In the genomic region with DNA sequence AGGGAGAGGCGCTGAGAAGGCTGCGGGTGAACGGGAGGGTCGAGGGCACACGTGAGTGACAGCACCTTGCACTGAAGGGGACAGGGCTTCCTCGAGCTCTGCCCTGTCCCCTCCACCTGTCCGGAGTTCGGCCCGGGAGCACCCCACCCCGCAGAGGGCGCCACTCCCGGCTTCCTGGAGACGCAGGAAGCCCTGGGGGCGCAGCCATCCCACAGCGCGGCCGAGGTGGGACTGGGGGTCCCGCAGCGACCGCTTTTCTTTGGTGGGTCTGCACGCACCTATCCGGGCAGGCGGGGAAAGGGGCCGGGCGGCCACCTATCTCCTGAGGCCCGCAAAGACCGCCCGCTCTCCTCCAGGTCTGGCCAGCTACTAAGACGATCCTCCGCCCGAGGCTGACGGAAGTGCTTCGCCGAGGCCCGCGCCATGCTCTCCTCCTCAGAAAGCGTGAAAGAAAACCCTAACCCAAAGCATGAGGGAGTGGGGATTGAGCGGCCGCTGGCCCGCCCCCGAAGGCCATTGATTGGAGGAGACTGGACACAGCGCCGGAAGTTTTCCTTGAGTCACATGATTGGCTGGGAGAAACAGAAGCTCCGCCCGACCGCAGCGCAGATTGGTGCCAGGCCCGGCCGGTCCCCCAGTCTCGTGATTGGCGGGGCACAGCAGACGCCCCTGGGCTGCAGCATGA, we compare ENCODE assay signal across 1 cellular context.
A peak's percentile ranks its signal among the peaks of the same experiment; 100 is the strongest.
TF ChIP-seq lines count a peak whose summit lies in the region.

No MANE protein-coding gene starts in this region.

TF ChIP-seq in HepG2, 621 proteins besides CTCF, POLR2A, EP300 and RAD21 (continued from another document and continues in another):
- 0 out of 2 replicates have a peak, but pooled peaks have one; percentile 13 for TF ChIP-seq ZNF776 (CRISPR knock-in tag; IDR thresholded peaks at IDR 0.05)
- no peak for TF ChIP-seq PCBP2 (optimal IDR thresholded peaks at IDR 0.05; ENCODE audit: low read depth, low read length, poor library complexity, severe bottlenecking)
- TF ChIP-seq, protein P1, sequence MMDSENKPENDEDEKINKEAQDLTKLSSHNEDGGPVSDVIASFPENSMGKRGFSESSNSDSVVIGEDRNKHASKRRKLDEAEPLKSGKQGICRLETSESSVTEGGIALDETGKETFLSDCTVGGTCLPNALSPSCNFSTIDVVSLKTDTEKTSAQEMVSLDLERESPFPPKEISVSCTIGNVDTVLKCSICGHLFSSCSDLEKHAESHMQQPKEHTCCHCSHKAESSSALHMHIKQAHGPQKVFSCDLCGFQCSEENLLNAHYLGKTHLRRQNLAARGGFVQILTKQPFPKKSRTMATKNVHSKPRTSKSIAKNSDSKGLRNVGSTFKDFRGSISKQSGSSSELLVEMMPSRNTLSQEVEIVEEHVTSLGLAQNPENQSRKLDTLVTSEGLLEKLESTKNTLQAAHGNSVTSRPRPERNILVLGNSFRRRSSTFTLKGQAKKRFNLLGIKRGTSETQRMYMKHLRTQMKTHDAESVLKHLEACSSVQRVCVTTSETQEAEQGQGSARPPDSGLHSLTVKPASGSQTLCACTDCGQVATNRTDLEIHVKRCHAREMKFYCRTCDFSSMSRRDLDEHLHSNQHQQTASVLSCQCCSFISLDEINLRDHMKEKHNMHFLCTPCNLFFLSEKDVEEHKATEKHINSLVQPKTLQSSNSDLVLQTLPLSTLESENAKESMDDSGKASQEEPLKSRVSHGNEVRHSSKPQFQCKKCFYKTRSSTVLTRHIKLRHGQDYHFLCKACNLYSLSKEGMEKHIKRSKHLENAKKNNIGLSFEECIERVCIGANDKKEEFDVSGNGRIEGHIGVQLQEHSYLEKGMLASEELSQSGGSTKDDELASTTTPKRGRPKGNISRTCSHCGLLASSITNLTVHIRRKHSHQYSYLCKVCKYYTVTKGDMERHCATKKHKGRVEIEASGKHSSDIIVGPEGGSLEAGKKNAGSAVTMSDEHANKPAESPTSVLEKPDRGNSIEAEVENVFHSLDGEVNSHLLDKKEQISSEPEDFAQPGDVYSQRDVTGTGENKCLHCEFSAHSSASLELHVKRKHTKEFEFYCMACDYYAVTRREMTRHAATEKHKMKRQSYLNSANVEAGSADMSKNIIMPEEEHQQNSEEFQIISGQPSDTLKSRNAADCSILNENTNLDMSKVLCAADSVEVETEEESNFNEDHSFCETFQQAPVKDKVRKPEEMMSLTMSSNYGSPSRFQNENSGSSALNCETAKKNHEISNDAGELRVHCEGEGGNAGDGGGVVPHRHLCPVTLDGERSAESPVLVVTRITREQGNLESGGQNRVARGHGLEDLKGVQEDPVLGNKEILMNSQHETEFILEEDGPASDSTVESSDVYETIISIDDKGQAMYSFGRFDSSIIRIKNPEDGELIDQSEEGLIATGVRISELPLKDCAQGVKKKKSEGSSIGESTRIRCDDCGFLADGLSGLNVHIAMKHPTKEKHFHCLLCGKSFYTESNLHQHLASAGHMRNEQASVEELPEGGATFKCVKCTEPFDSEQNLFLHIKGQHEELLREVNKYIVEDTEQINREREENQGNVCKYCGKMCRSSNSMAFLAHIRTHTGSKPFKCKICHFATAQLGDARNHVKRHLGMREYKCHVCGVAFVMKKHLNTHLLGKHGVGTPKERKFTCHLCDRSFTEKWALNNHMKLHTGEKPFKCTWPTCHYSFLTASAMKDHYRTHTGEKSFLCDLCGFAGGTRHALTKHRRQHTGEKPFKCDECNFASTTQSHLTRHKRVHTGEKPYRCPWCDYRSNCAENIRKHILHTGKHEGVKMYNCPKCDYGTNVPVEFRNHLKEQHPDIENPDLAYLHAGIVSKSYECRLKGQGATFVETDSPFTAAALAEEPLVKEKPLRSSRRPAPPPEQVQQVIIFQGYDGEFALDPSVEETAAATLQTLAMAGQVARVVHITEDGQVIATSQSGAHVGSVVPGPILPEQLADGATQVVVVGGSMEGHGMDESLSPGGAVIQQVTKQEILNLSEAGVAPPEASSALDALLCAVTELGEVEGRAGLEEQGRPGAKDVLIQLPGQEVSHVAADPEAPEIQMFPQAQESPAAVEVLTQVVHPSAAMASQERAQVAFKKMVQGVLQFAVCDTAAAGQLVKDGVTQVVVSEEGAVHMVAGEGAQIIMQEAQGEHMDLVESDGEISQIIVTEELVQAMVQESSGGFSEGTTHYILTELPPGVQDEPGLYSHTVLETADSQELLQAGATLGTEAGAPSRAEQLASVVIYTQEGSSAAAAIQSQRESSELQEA (CRISPR knock-in tag; IDR thresholded peaks at IDR 0.05; ENCODE audit: not compliant biosample characterization), result peak; percentile 24
- TF ChIP-seq, protein P2, sequence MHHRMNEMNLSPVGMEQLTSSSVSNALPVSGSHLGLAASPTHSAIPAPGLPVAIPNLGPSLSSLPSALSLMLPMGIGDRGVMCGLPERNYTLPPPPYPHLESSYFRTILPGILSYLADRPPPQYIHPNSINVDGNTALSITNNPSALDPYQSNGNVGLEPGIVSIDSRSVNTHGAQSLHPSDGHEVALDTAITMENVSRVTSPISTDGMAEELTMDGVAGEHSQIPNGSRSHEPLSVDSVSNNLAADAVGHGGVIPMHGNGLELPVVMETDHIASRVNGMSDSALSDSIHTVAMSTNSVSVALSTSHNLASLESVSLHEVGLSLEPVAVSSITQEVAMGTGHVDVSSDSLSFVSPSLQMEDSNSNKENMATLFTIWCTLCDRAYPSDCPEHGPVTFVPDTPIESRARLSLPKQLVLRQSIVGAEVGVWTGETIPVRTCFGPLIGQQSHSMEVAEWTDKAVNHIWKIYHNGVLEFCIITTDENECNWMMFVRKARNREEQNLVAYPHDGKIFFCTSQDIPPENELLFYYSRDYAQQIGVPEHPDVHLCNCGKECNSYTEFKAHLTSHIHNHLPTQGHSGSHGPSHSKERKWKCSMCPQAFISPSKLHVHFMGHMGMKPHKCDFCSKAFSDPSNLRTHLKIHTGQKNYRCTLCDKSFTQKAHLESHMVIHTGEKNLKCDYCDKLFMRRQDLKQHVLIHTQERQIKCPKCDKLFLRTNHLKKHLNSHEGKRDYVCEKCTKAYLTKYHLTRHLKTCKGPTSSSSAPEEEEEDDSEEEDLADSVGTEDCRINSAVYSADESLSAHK (CRISPR knock-in tag; IDR thresholded peaks at IDR 0.05; ENCODE audit: borderline replicate concordance), result peak; percentile 79; the same call in 1 of the 2 replicates
- peak; percentile 93; the same call in 1 of the 2 replicates for TF ChIP-seq YEATS2 (CRISPR knock-in tag; IDR thresholded peaks at IDR 0.05; ENCODE audit: borderline replicate concordance)
- TF ChIP-seq, protein P3, sequence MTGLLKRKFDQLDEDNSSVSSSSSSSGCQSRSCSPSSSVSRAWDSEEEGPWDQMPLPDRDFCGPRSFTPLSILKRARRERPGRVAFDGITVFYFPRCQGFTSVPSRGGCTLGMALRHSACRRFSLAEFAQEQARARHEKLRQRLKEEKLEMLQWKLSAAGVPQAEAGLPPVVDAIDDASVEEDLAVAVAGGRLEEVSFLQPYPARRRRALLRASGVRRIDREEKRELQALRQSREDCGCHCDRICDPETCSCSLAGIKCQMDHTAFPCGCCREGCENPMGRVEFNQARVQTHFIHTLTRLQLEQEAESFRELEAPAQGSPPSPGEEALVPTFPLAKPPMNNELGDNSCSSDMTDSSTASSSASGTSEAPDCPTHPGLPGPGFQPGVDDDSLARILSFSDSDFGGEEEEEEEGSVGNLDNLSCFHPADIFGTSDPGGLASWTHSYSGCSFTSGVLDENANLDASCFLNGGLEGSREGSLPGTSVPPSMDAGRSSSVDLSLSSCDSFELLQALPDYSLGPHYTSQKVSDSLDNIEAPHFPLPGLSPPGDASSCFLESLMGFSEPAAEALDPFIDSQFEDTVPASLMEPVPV (CRISPR knock-in tag; IDR thresholded peaks at IDR 0.05), result peak; percentile 97; the same call in 1 of the 2 replicates
- no peak for TF ChIP-seq ARNT (IDR thresholded peaks at IDR 0.05)
- TF ChIP-seq ZNF615 (CRISPR knock-in tag; IDR thresholded peaks at IDR 0.05; ENCODE audit: borderline replicate concordance), result no peak
- TF ChIP-seq, protein P4, sequence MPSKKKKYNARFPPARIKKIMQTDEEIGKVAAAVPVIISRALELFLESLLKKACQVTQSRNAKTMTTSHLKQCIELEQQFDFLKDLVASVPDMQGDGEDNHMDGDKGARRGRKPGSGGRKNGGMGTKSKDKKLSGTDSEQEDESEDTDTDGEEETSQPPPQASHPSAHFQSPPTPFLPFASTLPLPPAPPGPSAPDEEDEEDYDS (CRISPR knock-in tag; IDR thresholded peaks at IDR 0.05), result peak; percentile 92
- TF ChIP-seq, protein P5, sequence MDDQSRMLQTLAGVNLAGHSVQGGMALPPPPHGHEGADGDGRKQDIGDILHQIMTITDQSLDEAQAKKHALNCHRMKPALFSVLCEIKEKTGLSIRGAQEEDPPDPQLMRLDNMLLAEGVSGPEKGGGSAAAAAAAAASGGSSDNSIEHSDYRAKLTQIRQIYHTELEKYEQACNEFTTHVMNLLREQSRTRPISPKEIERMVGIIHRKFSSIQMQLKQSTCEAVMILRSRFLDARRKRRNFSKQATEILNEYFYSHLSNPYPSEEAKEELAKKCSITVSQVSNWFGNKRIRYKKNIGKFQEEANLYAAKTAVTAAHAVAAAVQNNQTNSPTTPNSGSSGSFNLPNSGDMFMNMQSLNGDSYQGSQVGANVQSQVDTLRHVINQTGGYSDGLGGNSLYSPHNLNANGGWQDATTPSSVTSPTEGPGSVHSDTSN (CRISPR knock-in tag; IDR thresholded peaks at IDR 0.05; ENCODE audit: borderline replicate concordance), result no peak; the same call in 1 of the 2 replicates
- TF ChIP-seq, protein P6, sequence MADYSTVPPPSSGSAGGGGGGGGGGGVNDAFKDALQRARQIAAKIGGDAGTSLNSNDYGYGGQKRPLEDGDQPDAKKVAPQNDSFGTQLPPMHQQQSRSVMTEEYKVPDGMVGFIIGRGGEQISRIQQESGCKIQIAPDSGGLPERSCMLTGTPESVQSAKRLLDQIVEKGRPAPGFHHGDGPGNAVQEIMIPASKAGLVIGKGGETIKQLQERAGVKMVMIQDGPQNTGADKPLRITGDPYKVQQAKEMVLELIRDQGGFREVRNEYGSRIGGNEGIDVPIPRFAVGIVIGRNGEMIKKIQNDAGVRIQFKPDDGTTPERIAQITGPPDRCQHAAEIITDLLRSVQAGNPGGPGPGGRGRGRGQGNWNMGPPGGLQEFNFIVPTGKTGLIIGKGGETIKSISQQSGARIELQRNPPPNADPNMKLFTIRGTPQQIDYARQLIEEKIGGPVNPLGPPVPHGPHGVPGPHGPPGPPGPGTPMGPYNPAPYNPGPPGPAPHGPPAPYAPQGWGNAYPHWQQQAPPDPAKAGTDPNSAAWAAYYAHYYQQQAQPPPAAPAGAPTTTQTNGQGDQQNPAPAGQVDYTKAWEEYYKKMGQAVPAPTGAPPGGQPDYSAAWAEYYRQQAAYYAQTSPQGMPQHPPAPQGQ (CRISPR knock-in tag; IDR thresholded peaks at IDR 0.05; ENCODE audit: borderline replicate concordance), result no peak
- peak; percentile 32; the same call in 1 of the 2 replicates for TF ChIP-seq ZNF160 (CRISPR knock-in tag; IDR thresholded peaks at IDR 0.05)
- peak; percentile 44 for TF ChIP-seq ZMYM4 (CRISPR knock-in tag; IDR thresholded peaks at IDR 0.05)
- TF ChIP-seq KDM1A (CRISPR knock-in tag; IDR thresholded peaks at IDR 0.05), result no peak
- TF ChIP-seq ZFP37 (CRISPR knock-in tag; IDR thresholded peaks at IDR 0.05; ENCODE audit: borderline replicate concordance), result no peak; the same call in 1 of the 2 replicates
- TF ChIP-seq MXI1 (IDR thresholded peaks at IDR 0.05; ENCODE audit: borderline replicate concordance, low read depth, low read length), result peak; percentile 92
- 0 out of 2 replicates have a peak, but pooled peaks have one; percentile 5 for TF ChIP-seq ZNF333 (CRISPR knock-in tag; IDR thresholded peaks at IDR 0.05; ENCODE audit: borderline replicate concordance)
- peak; percentile 84 for TF ChIP-seq ZNF788 (CRISPR knock-in tag; IDR thresholded peaks at IDR 0.05; ENCODE audit: borderline replicate concordance)
- TF ChIP-seq REL (CRISPR knock-in tag; conservative IDR thresholded peaks at IDR 0.05), result peak; percentile 96
- TF ChIP-seq, protein P7, sequence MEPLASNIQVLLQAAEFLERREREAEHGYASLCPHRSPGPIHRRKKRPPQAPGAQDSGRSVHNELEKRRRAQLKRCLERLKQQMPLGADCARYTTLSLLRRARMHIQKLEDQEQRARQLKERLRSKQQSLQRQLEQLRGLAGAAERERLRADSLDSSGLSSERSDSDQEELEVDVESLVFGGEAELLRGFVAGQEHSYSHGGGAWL (CRISPR knock-in tag; IDR thresholded peaks at IDR 0.05), result 0 out of 2 replicates have a peak, but pooled peaks have one; percentile 58
- TF ChIP-seq NFE2L1 (CRISPR knock-in tag; IDR thresholded peaks at IDR 0.05; ENCODE audit: borderline replicate concordance), result 0 out of 2 replicates have a peak, but pooled peaks have one; percentile 22
- TF ChIP-seq HNRNPLL (IDR thresholded peaks at IDR 0.05; ENCODE audit: low read depth, low read length, poor library complexity, severe bottlenecking), result peak; percentile 80
- peak; percentile 92 for TF ChIP-seq ZSCAN29 (CRISPR knock-in tag; conservative IDR thresholded peaks at IDR 0.05)
- no peak; the same call in 1 of the 2 replicates for TF ChIP-seq ZNF777 (CRISPR knock-in tag; IDR thresholded peaks at IDR 0.05)
- peak; percentile 99 for TF ChIP-seq ZNF430 (CRISPR knock-in tag; IDR thresholded peaks at IDR 0.05)
- peak; percentile 93 for TF ChIP-seq RFXANK (CRISPR knock-in tag; IDR thresholded peaks at IDR 0.05)
- peak; percentile 91 for TF ChIP-seq ZNF264 (CRISPR knock-in tag; IDR thresholded peaks at IDR 0.05)
- TF ChIP-seq, protein P8, sequence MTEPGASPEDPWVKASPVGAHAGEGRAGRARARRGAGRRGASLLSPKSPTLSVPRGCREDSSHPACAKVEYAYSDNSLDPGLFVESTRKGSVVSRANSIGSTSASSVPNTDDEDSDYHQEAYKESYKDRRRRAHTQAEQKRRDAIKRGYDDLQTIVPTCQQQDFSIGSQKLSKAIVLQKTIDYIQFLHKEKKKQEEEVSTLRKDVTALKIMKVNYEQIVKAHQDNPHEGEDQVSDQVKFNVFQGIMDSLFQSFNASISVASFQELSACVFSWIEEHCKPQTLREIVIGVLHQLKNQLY (CRISPR knock-in tag; IDR thresholded peaks at IDR 0.05), result no peak; the same call in 1 of the 2 replicates
- TF ChIP-seq RFX3 (CRISPR knock-in tag; IDR thresholded peaks at IDR 0.05), result no peak
- TF ChIP-seq MZF1 (CRISPR knock-in tag; IDR thresholded peaks at IDR 0.05; ENCODE audit: borderline replicate concordance), result peak; percentile 65; the same call in 1 of the 2 replicates
- 0 out of 2 replicates have a peak, but pooled peaks have one; percentile 86 for TF ChIP-seq ZNF775 (CRISPR knock-in tag; IDR thresholded peaks at IDR 0.05; ENCODE audit: borderline replicate concordance)
- TF ChIP-seq IKZF4 (CRISPR knock-in tag; IDR thresholded peaks at IDR 0.05; ENCODE audit: borderline replicate concordance, low read depth, not compliant biosample characterization), result peak; percentile 59
- no peak for TF ChIP-seq ZNF296 (CRISPR knock-in tag; conservative IDR thresholded peaks at IDR 0.05)
- 0 out of 2 replicates have a peak, but pooled peaks have one; percentile 60 for TF ChIP-seq ZNF773 (CRISPR knock-in tag; IDR thresholded peaks at IDR 0.05; ENCODE audit: borderline replicate concordance)
- TF ChIP-seq ZNF878 (CRISPR knock-in tag; IDR thresholded peaks at IDR 0.05), result peak; percentile 99
- TF ChIP-seq, protein P9, sequence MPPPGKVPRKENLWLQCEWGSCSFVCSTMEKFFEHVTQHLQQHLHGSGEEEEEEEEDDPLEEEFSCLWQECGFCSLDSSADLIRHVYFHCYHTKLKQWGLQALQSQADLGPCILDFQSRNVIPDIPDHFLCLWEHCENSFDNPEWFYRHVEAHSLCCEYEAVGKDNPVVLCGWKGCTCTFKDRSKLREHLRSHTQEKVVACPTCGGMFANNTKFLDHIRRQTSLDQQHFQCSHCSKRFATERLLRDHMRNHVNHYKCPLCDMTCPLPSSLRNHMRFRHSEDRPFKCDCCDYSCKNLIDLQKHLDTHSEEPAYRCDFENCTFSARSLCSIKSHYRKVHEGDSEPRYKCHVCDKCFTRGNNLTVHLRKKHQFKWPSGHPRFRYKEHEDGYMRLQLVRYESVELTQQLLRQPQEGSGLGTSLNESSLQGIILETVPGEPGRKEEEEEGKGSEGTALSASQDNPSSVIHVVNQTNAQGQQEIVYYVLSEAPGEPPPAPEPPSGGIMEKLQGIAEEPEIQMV (CRISPR knock-in tag; IDR thresholded peaks at IDR 0.05; ENCODE audit: low read depth), result peak; percentile 87
